ENCODE assay signal across 1 cellular context in genomic region chr2:25980076-25980887, GRCh38.
TF ChIP-seq lines count a peak whose summit lies in the region.

No MANE protein-coding gene starts in this region.

TF ChIP-seq in SK-N-SH, 30 proteins besides CTCF, POLR2A, EP300 and RAD21 (continued from another document):
- TF ChIP-seq, protein P1, sequence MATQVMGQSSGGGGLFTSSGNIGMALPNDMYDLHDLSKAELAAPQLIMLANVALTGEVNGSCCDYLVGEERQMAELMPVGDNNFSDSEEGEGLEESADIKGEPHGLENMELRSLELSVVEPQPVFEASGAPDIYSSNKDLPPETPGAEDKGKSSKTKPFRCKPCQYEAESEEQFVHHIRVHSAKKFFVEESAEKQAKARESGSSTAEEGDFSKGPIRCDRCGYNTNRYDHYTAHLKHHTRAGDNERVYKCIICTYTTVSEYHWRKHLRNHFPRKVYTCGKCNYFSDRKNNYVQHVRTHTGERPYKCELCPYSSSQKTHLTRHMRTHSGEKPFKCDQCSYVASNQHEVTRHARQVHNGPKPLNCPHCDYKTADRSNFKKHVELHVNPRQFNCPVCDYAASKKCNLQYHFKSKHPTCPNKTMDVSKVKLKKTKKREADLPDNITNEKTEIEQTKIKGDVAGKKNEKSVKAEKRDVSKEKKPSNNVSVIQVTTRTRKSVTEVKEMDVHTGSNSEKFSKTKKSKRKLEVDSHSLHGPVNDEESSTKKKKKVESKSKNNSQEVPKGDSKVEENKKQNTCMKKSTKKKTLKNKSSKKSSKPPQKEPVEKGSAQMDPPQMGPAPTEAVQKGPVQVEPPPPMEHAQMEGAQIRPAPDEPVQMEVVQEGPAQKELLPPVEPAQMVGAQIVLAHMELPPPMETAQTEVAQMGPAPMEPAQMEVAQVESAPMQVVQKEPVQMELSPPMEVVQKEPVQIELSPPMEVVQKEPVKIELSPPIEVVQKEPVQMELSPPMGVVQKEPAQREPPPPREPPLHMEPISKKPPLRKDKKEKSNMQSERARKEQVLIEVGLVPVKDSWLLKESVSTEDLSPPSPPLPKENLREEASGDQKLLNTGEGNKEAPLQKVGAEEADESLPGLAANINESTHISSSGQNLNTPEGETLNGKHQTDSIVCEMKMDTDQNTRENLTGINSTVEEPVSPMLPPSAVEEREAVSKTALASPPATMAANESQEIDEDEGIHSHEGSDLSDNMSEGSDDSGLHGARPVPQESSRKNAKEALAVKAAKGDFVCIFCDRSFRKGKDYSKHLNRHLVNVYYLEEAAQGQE (IDR thresholded peaks at IDR 0.05; ENCODE audit: low read depth, low read length): no peak
- TF ChIP-seq SIN3A (IDR thresholded peaks at IDR 0.05; ENCODE audit: borderline replicate concordance, low read depth, low read length) (no peak), POLR2AphosphoS5 (IDR thresholded peaks at IDR 0.05; ENCODE audit: low read depth, low read length) (no peak), ZBTB33 (IDR thresholded peaks at IDR 0.05; ENCODE audit: borderline replicate concordance, low read depth) (no peak), RXRA (IDR thresholded peaks at IDR 0.05; ENCODE audit: borderline replicate concordance, low read depth) (no peak), TCF12 (IDR thresholded peaks at IDR 0.05) (no peak), EZH2phosphoT487 (IDR thresholded peaks at IDR 0.05; ENCODE audit: borderline replicate concordance, low read depth) (no peak), YY1 (IDR thresholded peaks at IDR 0.05; ENCODE audit: low read depth) (no peak), USF2 (IDR thresholded peaks at IDR 0.05; ENCODE audit: borderline replicate concordance, low read depth, low read length) (no peak), TEAD4 (IDR thresholded peaks at IDR 0.05; ENCODE audit: borderline replicate concordance, insufficient read depth) (no peak), GATA2 (CRISPR knock-in tag; IDR thresholded peaks at IDR 0.05) (no peak), JUND (IDR thresholded peaks at IDR 0.05) (no peak), NRF1 (IDR thresholded peaks at IDR 0.05; ENCODE audit: low read depth, low read length) (no peak)
- TF ChIP-seq, protein P2, sequence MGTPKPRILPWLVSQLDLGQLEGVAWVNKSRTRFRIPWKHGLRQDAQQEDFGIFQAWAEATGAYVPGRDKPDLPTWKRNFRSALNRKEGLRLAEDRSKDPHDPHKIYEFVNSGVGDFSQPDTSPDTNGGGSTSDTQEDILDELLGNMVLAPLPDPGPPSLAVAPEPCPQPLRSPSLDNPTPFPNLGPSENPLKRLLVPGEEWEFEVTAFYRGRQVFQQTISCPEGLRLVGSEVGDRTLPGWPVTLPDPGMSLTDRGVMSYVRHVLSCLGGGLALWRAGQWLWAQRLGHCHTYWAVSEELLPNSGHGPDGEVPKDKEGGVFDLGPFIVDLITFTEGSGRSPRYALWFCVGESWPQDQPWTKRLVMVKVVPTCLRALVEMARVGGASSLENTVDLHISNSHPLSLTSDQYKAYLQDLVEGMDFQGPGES (IDR thresholded peaks at IDR 0.05; ENCODE audit: low read depth, low read length): no peak
